ENCODE assay signal across 13 cellular contexts in genomic region chr12:89370850-89371249, GRCh38. TPM values are rescaled to one million over a fixed set of nuclear protein-coding genes. Genes with fewer than 3 reads are reported as not detected.
DNase-seq lines count a peak whose midpoint lies in the region; ATAC-seq and TF ChIP-seq lines count a peak whose summit lies in the region.
"Had no signal": no experiment of that assay in that cellular context is flagged by ENCODE, and none has a peak within 500 bp of the region (broad histone marks: within the 10 kb centered on the region; RNA-seq: fewer than 3 reads in every experiment).

No MANE protein-coding gene starts in this region.

- no peaks in the 10 kb centered on the region for H3K27me3 ChIP-seq in BLaER1
- H3K27me3 ChIP-seq in esophagus muscularis mucosa, result no peaks in the 10 kb centered on the region
- H3K27me3 ChIP-seq: adrenal gland had no signal

- 70% methylated on average over 7 of the region's 7 CpGs for WGBS in esophagus muscularis mucosa

- H3K9me3 ChIP-seq in BLaER1, result no peaks in the 10 kb centered on the region
- no peaks in the 10 kb centered on the region for H3K9me3 ChIP-seq in esophagus muscularis mucosa
- H3K9me3 ChIP-seq: adrenal gland, mucosa of descending colon had no signal

- ATAC-seq in activated CD4-positive, CD25-positive, alpha-beta regulatory T cell treated with anti-CD3 and anti-CD28 coated beads, Interleukin-2, amount 50 U/mL, for 24 hours, result no peak
- no peak for ATAC-seq in GM19351 (IDR thresholded peaks at IDR 0.05; ENCODE audit: unreplicated experiment)
- ATAC-seq: activated CD8-positive, alpha-beta T cell treated with anti-CD3 and anti-CD28 coated beads, Interleukin-2, amount 10 ng/mL, durations not matched to agents 7 days and 5 days had no signal

- DNase-seq in Jurkat, Clone E6-1 (ENCODE audit: low read depth, low spot score), result peak; percentile 43
- DNase-seq in astrocyte of the spinal cord (ENCODE audit: low read depth, low spot score) (peak; percentile 83), kidney glomerular epithelial cell (lab: John Stamatoyannopoulos, UW) (peak; percentile 98), esophagus muscularis mucosa (ENCODE audit: extremely low spot score) (no peak), GDM1 (lab: John Stamatoyannopoulos, UW) (no peak)
- DNase-seq: activated CD8-positive, alpha-beta T cell treated with anti-CD3 and anti-CD28 coated beads, Interleukin-2, amount 10 ng/mL, durations not matched to agents 7 days and 5 days; adrenal gland; NCI-H187 treated with DMSO at 0.1 percent for 48 hours; substantia nigra had no signal

- H3K4me3 ChIP-seq in BLaER1 (no peak overlapping the region), astrocyte of the spinal cord (ENCODE audit: low read depth, low read length) (no peak overlapping the region), esophagus muscularis mucosa (no peak overlapping the region)
- no peak overlapping the region for H3K4me3 ChIP-seq in Jurkat, Clone E6-1 (ENCODE audit: low read length)
- H3K4me3 ChIP-seq: adrenal gland, mucosa of descending colon had no signal

- intact Hi-C loops in esophagus muscularis mucosa (cut with DNase I), result no loop called here

- no peak overlapping the region for H3K9ac ChIP-seq in BLaER1

- TF ChIP-seq CTCF in astrocyte of the spinal cord (IDR thresholded peaks at IDR 0.05; ENCODE audit: low read depth, low read length) (no peak), esophagus muscularis mucosa (IDR thresholded peaks at IDR 0.05) (no peak)

- no peak for TF ChIP-seq POLR2A in esophagus muscularis mucosa (IDR thresholded peaks at IDR 0.05; ENCODE audit: low read depth)

- no peaks in the 10 kb centered on the region for H3K36me3 ChIP-seq in BLaER1
- H3K36me3 ChIP-seq in esophagus muscularis mucosa, result no peaks in the 10 kb centered on the region
- H3K36me3 ChIP-seq: adrenal gland had no signal

- H3K27ac ChIP-seq in BLaER1, result no peak overlapping the region
- H3K27ac ChIP-seq in esophagus muscularis mucosa (replicated peaks in 1 of 4), result no peak overlapping the region
- H3K27ac ChIP-seq: adrenal gland had no signal

- no peak for TF ChIP-seq EP300 in esophagus muscularis mucosa (IDR thresholded peaks at IDR 0.05)

- in situ Hi-C loops in astrocyte of the spinal cord (cut with HindIII; ENCODE audit: low sequenced_read_pairs), result no loop called here

- H3K4me2 ChIP-seq in BLaER1, result peak overlapping the region; percentile 4; the same call in 1 of the 2 replicates

- peaks cover 13% of the 10 kb centered on the region for H3K4me1 ChIP-seq in BLaER1
- peaks cover 33 to 67% (median 56%) of the 10 kb centered on the region in 4 donors for H3K4me1 ChIP-seq in esophagus muscularis mucosa

- H4K20me1 ChIP-seq in BLaER1, result no peaks in the 10 kb centered on the region

RNA-seq across cellular contexts. Expression of gene DUSP6, which starts 18.5 kb away (rescaled TPM):
- 6.1 TPM for polyA plus RNA-seq in Jurkat, Clone E6-1 (2012; ENCODE audit: insufficient read depth, insufficient read length)
- 100 to 1,000 TPM in 1 of 4 donors, 10 to 100 TPM in 3; 62.2 to 108 (median 77.4) TPM for total RNA-seq in esophagus muscularis mucosa

Comparison
In these comparisons a context has a peak if more than half of its experiments do, and no peak if none do; other contexts are left out.
1. DNase-seq: peak in Jurkat, Clone E6-1 (single experiment), astrocyte of the spinal cord (single experiment) and kidney glomerular epithelial cell (single experiment); none in esophagus muscularis mucosa (single experiment) and GDM1 (single experiment).